ENCODE assay signal across 1 cellular context in genomic region chr1:151198254-151199127, GRCh38.
TF ChIP-seq lines count a peak whose summit lies in the region.

Gene PIP5K1A, plus strand, starts transcription at chr1:151198552. Its CDS starts 445 bp downstream, at chr1:151198997.

TF ChIP-seq in HepG2, 621 proteins besides CTCF, POLR2A, EP300 and RAD21 (continued from another document and continues in another):
- peak in 1 of 2 experiments; percentile 12; a peak in 1 of 4 replicates for TF ChIP-seq REST (IDR thresholded peaks at IDR 0.05; ENCODE audit: borderline replicate concordance in 1 of 2, low read depth in 1 of 2, low read length in 2 of 2)
- TF ChIP-seq TGIF2 (CRISPR knock-in tag; IDR thresholded peaks at IDR 0.05), result peak; percentile 15; the same call in 1 of the 2 replicates
- peak; percentile 93; the same call in 1 of the 2 replicates for TF ChIP-seq ZNF790 (CRISPR knock-in tag; IDR thresholded peaks at IDR 0.05; ENCODE audit: borderline replicate concordance)
- TF ChIP-seq TFDP1 (CRISPR knock-in tag; IDR thresholded peaks at IDR 0.05; ENCODE audit: borderline replicate concordance), result peak; percentile 64; the same call in 1 of the 2 replicates
- TF ChIP-seq ZNF318 (CRISPR knock-in tag; IDR thresholded peaks at IDR 0.05), result no peak; the same call in 1 of the 2 replicates
- TF ChIP-seq HOMEZ (CRISPR knock-in tag; IDR thresholded peaks at IDR 0.05; ENCODE audit: low read depth), result peak; percentile 68; the same call in 1 of the 2 replicates
- TF ChIP-seq ZNF558 (CRISPR knock-in tag; IDR thresholded peaks at IDR 0.05; ENCODE audit: borderline replicate concordance), result peak; percentile 77; the same call in 1 of the 2 replicates
- TF ChIP-seq ZMYM4 (CRISPR knock-in tag; IDR thresholded peaks at IDR 0.05), result peak; percentile 85
- TF ChIP-seq SIN3A (IDR thresholded peaks at IDR 0.05; ENCODE audit: borderline replicate concordance, low read depth, low read length), result peak; percentile 51; the same call in 1 of the 2 replicates
- TF ChIP-seq IKZF4 (CRISPR knock-in tag; IDR thresholded peaks at IDR 0.05; ENCODE audit: borderline replicate concordance, low read depth, not compliant biosample characterization), result peak; percentile 24
- TF ChIP-seq SRY (CRISPR knock-in tag; IDR thresholded peaks at IDR 0.05), result peak; percentile 73; the same call in 1 of the 2 replicates
- TF ChIP-seq ZNF563 (CRISPR knock-in tag; IDR thresholded peaks at IDR 0.05), result 0 out of 2 replicates have a peak, but pooled peaks have one; percentile 53
- TF ChIP-seq KIAA2018 (CRISPR knock-in tag; IDR thresholded peaks at IDR 0.05; ENCODE audit: borderline replicate concordance), result 0 out of 2 replicates have a peak, but pooled peaks have one; percentile 27
- TF ChIP-seq ZNF589 (CRISPR knock-in tag; conservative IDR thresholded peaks at IDR 0.05), result peak; percentile 86
- TF ChIP-seq ZNF317 (CRISPR knock-in tag; IDR thresholded peaks at IDR 0.05), result peak; percentile 55
- TF ChIP-seq NFKB2 (CRISPR knock-in tag; IDR thresholded peaks at IDR 0.05; ENCODE audit: borderline replicate concordance), result peak; percentile 74; the same call in 1 of the 2 replicates
- 0 out of 2 replicates have a peak, but pooled peaks have one; percentile 17 for TF ChIP-seq ARNTL (CRISPR knock-in tag; IDR thresholded peaks at IDR 0.05)
- no peak for TF ChIP-seq PAX8 (CRISPR knock-in tag; IDR thresholded peaks at IDR 0.05; ENCODE audit: borderline replicate concordance)
- TF ChIP-seq ZMYM3 (CRISPR knock-in tag; IDR thresholded peaks at IDR 0.05), result peak; percentile 9; the same call in 1 of the 2 replicates
- TF ChIP-seq BCL3 (CRISPR knock-in tag; IDR thresholded peaks at IDR 0.05), result 0 out of 2 replicates have a peak, but pooled peaks have one; percentile 48
- TF ChIP-seq, protein P1, sequence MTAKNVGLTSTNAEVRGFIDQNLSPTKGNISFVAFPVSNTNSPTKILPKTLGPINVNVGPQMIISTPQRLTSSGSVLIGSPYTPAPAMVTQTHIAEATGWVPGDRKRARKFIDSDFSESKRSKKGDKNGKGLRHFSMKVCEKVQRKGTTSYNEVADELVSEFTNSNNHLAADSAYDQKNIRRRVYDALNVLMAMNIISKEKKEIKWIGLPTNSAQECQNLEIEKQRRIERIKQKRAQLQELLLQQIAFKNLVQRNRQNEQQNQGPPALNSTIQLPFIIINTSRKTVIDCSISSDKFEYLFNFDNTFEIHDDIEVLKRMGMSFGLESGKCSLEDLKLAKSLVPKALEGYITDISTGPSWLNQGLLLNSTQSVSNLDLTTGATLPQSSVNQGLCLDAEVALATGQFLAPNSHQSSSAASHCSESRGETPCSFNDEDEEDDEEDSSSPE (CRISPR knock-in tag; IDR thresholded peaks at IDR 0.05), result peak; percentile 76
- 0 out of 2 replicates have a peak, but pooled peaks have one; percentile 30 for TF ChIP-seq ZNF629 (CRISPR knock-in tag; conservative IDR thresholded peaks at IDR 0.05)
- peak; percentile 37; the same call in 1 of the 2 replicates for TF ChIP-seq SP2 (CRISPR knock-in tag; IDR thresholded peaks at IDR 0.05)
- no peak for TF ChIP-seq TMF1 (CRISPR knock-in tag; IDR thresholded peaks at IDR 0.05; ENCODE audit: low read depth)
